In the genomic region with DNA sequence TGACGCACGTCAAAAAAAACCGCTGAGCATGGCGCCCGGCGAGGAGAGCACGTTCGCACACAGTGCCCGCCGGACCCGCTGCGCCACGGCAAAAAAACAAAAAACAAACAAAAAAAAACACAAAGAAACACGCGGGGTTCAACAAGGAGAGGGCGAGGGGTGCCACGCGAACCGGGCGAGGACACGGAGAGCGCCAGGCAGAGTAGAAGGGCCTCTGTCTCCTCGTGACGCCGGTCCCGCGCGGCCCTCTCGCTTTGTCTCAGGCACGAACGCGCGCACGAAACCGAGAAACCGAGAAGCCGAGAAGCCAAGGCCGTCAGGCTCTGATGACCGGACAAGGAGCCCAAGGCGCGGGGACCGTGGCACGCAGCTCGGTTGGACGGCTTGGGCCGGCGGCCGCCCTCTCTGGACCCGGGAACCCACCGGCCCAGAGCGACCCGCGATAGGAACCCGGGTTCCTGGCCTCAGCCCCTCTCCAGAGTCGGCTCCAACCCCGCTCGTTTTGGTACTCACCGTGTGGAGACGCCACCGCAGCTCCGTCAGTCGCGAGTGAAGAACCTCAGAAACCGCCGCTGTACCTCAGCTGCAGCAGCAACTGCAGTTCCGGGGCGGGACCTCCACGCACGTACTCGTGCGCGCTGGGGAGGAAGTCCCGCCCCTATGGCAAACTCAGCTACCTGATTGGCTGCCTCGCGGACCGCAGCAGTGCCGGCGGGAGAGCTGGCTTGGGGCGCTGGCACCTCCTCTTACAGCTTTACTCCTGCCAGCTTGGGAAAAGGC, we compare ENCODE assay signal across 8 cellular contexts. TPM values are rescaled to one million over a fixed set of nuclear protein-coding genes. Genes with fewer than 3 reads are reported as not detected.
DNase-seq lines count a peak whose midpoint lies in the region; ATAC-seq, FAIRE-seq and TF ChIP-seq lines count a peak whose summit lies in the region.

A gene with protein sequence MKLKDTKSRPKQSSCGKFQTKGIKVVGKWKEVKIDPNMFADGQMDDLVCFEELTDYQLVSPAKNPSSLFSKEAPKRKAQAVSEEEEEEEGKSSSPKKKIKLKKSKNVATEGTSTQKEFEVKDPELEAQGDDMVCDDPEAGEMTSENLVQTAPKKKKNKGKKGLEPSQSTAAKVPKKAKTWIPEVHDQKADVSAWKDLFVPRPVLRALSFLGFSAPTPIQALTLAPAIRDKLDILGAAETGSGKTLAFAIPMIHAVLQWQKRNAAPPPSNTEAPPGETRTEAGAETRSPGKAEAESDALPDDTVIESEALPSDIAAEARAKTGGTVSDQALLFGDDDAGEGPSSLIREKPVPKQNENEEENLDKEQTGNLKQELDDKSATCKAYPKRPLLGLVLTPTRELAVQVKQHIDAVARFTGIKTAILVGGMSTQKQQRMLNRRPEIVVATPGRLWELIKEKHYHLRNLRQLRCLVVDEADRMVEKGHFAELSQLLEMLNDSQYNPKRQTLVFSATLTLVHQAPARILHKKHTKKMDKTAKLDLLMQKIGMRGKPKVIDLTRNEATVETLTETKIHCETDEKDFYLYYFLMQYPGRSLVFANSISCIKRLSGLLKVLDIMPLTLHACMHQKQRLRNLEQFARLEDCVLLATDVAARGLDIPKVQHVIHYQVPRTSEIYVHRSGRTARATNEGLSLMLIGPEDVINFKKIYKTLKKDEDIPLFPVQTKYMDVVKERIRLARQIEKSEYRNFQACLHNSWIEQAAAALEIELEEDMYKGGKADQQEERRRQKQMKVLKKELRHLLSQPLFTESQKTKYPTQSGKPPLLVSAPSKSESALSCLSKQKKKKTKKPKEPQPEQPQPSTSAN (minus strand): TSS at position 597 of the 780 bp plus-strand sequence. CDS start 1,460 bp downstream, outside the sequence.
A gene with protein sequence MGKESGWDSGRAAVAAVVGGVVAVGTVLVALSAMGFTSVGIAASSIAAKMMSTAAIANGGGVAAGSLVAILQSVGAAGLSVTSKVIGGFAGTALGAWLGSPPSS (plus strand): TSS at position 705 of the 780 bp plus-strand sequence. CDS start 15,628 bp downstream, outside the sequence.

- CTCF ChIA-PET in T-cell (lab: Charles Lee), result interaction anchor here in 1 of 2 donors (0.8 to 4.3 kb wide), 8 partner anchors 10 to 99 kb away, joined by 3 to 20 read pairs (median 5); partner anchors contain the start of genes IFI27L2 and OTUB2

- H3K36me3 Mint-ChIP-seq in T-cell, result peaks cover 34% of the 10 kb centered on the region

- H3K4me3 Mint-ChIP-seq in T-cell, result peak within 1 kb of the TSS; percentile 99 to 100 (median 100)

- H3K27ac Mint-ChIP-seq in T-cell, result peak within 1 kb of the TSS; percentile 98 to 99

- TF ChIP-seq CTCF in adrenal gland (IDR thresholded peaks at IDR 0.05) (peak in 1 of 6 experiments; percentile 1), heart left ventricle (IDR thresholded peaks at IDR 0.05) (peak in 1 of 12 donors; percentile 13), upper lobe of left lung (IDR thresholded peaks at IDR 0.05) (no peak)

- intact Hi-C loops in adrenal gland (cut with DNase I), result no loop called here
- intact Hi-C loops in heart left ventricle (cut with DNase I), result loop anchor here in 3 of 10 donors (2.0 to 5.0 kb wide), 4 partner anchors 30 to 52 kb away; partner anchors contain the start of genes IFI27L2 (in 2 of the 3) and IFI27 (in 1 of the 3)
- intact Hi-C loops in posterior cingulate gyrus (cut with DNase I), result loop anchor here (2.0 to 5.0 kb wide), 3 partner anchors 47 to 97 kb away; partner anchors contain the start of gene IFI27L2

- peak; percentile 96 for FAIRE-seq in GM12891 (lab: Jason Lieb, UNC)

- no peaks in the 10 kb centered on the region for H3K9me3 Mint-ChIP-seq in T-cell

- H3K4me1 ChIP-seq in adrenal gland (replicated peaks in 1 of 2) (peaks cover 55 to 59% of the 10 kb centered on the region in 2 donors), heart left ventricle (peaks cover 12 to 53% (median 42%) of the 10 kb centered on the region in 12 donors), upper lobe of left lung (peaks cover 32 to 49% (median 40%) of the 10 kb centered on the region in 4 donors)

- no peaks in the 10 kb centered on the region for H3K27me3 Mint-ChIP-seq in T-cell

- peaks cover 47 to 53% (median 51%) of the 10 kb centered on the region in 3 donors for H3K4me1 Mint-ChIP-seq in T-cell

- ATAC-seq in HG02840 (IDR thresholded peaks at IDR 0.05; ENCODE audit: low FRiP score, unreplicated experiment) (peak; percentile 99), T-cell (replicated peaks in 1 of 4) (peak; percentile 97 to 99 (median 98)), heart left ventricle (peak; percentile 99 to 100 (median 100)), upper lobe of left lung (ENCODE audit: low FRiP score in 2 of 2) (peak; percentile 99 to 100)

- POLR2A ChIA-PET in T-cell (lab: Charles Lee), result interaction anchor here (0.6 to 1.2 kb wide), 11 partner anchors 14 to 101 kb away, joined by 3 to 5 read pairs (median 3); partner anchors contain the start of gene IFI27L2 (in 1 of the 2)

- peak within 1 kb of the TSS; percentile 60 to 97 (median 83) for H3K4me3 ChIP-seq in adrenal gland
- H3K4me3 ChIP-seq in heart left ventricle, result peak within 1 kb of the TSS; percentile 71 to 100 (median 90)
- peak within 1 kb of the TSS; percentile 76 to 96 (median 82) for H3K4me3 ChIP-seq in upper lobe of left lung

- DNase-seq in GM12891 (ENCODE audit: insufficient read length, low spot score), result peak; percentile 92
- peak; percentile 66 for DNase-seq in NCI-H1436 treated with DMSO at 0.1 percent for 48 hours (lab: John Stamatoyannopoulos, UW)
- DNase-seq in T-cell, result peak; percentile 87 to 98 (median 96)
- peak; percentile 96 to 99 (median 98) for DNase-seq in adrenal gland
- DNase-seq in heart left ventricle, result peak; percentile 96 to 98 (median 98)
- DNase-seq in posterior cingulate gyrus, result peak; percentile 94 to 100 (median 98)
- DNase-seq in upper lobe of left lung, result peak; percentile 96 to 98

- no peaks in the 10 kb centered on the region for H3K27me3 ChIP-seq in adrenal gland
- H3K27me3 ChIP-seq in heart left ventricle, result no peaks in the 10 kb centered on the region
- no peaks in the 10 kb centered on the region for H3K27me3 ChIP-seq in upper lobe of left lung

- peak in 1 of 4 donors; percentile 39 for TF ChIP-seq EP300 in upper lobe of left lung (IDR thresholded peaks at IDR 0.05)

- peaks cover 0 to 1% (median 0%) of the 10 kb centered on the region in 3 donors for H3K9me3 ChIP-seq in adrenal gland (replicated peaks in 1 of 3)
- peaks cover 0 to 5% (median 0%) of the 10 kb centered on the region in 12 donors for H3K9me3 ChIP-seq in heart left ventricle
- H3K9me3 ChIP-seq in upper lobe of left lung, result no peaks in the 10 kb centered on the region

- peaks cover 0 to 5% of the 10 kb centered on the region in 2 donors for H3K36me3 ChIP-seq in adrenal gland (replicated peaks in 1 of 2)
- peaks cover 0 to 36% (median 17%) of the 10 kb centered on the region in 9 donors for H3K36me3 ChIP-seq in heart left ventricle
- H3K36me3 ChIP-seq in upper lobe of left lung, result peaks cover 0 to 22% (median 7%) of the 10 kb centered on the region in 4 donors

- H3K27ac ChIP-seq in adrenal gland (peak within 1 kb of the TSS; percentile 91 to 99 (median 96)), heart left ventricle (peak within 1 kb of the TSS; percentile 81 to 95 (median 91)), upper lobe of left lung (peak within 1 kb of the TSS; percentile 89 to 96 (median 92))

- TF ChIP-seq POLR2A in GM12891 (IDR thresholded peaks at IDR 0.05; ENCODE audit: low read depth, low read length) (peak; percentile 91), adrenal gland (IDR thresholded peaks at IDR 0.05) (peak; percentile 97 to 100), heart left ventricle (IDR thresholded peaks at IDR 0.05) (peak; percentile 89 to 97), upper lobe of left lung (IDR thresholded peaks at IDR 0.05) (peak in 3 of 4 donors; percentile 95 to 98 (median 98))

- 0 to 1% (median 0%) methylated on average over 34 to 79 of the region's 79 CpGs for WGBS in adrenal gland, 4 donors
- WGBS in heart left ventricle, 4 donors, result 0 to 1% (median 1%) methylated on average over 58 to 79 of the region's 79 CpGs
- 0% methylated on average over 30 to 48 of the region's 79 CpGs for WGBS in upper lobe of left lung, 2 donors

TF ChIP-seq in GM12891, 5 proteins besides CTCF, POLR2A, EP300 and RAD21:
- TF ChIP-seq POLR2AphosphoS5 (IDR thresholded peaks at IDR 0.05; ENCODE audit: low read depth, low read length), result peak; percentile 95
- TF ChIP-seq POU2F2 (IDR thresholded peaks at IDR 0.05; ENCODE audit: low read depth, low read length), result peak; percentile 33; the same call in 1 of the 2 replicates
- peak; percentile 44 for TF ChIP-seq PAX5 (IDR thresholded peaks at IDR 0.05; ENCODE audit: insufficient read depth, low read length, severe bottlenecking)
- peak; percentile 80 for TF ChIP-seq SPI1 (IDR thresholded peaks at IDR 0.05; ENCODE audit: low read depth, low read length)
- peak; percentile 83 for TF ChIP-seq TAF1 (IDR thresholded peaks at IDR 0.05; ENCODE audit: low read depth, low read length)

RNA-seq across cellular contexts. Expression of the first gene that starts in this region (rescaled TPM):
- 163 TPM for polyA plus RNA-seq in GM12891 (2012; ENCODE audit: low read depth, missing spikeins)
- 100 to 1,000 TPM; 258 to 448 (median 265) TPM for total RNA-seq in T-cell
- total RNA-seq in adrenal gland, result 100 to 1,000 TPM; 221 to 423 (median 337) TPM
- 100 to 1,000 TPM; 226 to 616 (median 296) TPM for polyA plus RNA-seq in adrenal gland
- 100 to 1,000 TPM; 161 to 268 (median 209) TPM for total RNA-seq in heart left ventricle
- polyA plus RNA-seq in heart left ventricle, result 100 to 1,000 TPM; 113 to 123 TPM
- total RNA-seq in upper lobe of left lung, result 100 to 1,000 TPM; 124 to 189 (median 154) TPM

RNA-seq across cellular contexts. Expression of the second gene that starts in this region (rescaled TPM):
- 18.6 TPM for polyA plus RNA-seq in GM12891 (2012; ENCODE audit: low read depth, missing spikeins)
- total RNA-seq in T-cell (10 to 100 TPM in 3 of 5 donors, 1 to 10 TPM in 2; 7.1 to 10.4 (median 10.0) TPM), adrenal gland (100 to 1,000 TPM in 1 of 8 donors, 10 to 100 TPM in 7; 54.3 to 233 (median 65.2) TPM), heart left ventricle (10 to 100 TPM in 7 of 9 donors, 1 to 10 TPM in 2; 8.9 to 30.8 (median 16.0) TPM), upper lobe of left lung (10 to 100 TPM in 4 of 6 donors, 1 to 10 TPM in 2; 8.0 to 19.8 (median 15.2) TPM)
- polyA plus RNA-seq in adrenal gland (100 to 1,000 TPM in 2 of 3 donors, 10 to 100 TPM in 1; 39.7 to 177 (median 101) TPM), heart left ventricle (10 to 100 TPM; 19.4 to 45.0 TPM)

Comparison
In these comparisons a context has a peak if more than half of its experiments do, and no peak if none do; other contexts are left out.
1. Peak in every context shown above with its lines: DNase-seq, ATAC-seq, H3K4me3 ChIP-seq and H3K27ac ChIP-seq.